In the genomic region with DNA sequence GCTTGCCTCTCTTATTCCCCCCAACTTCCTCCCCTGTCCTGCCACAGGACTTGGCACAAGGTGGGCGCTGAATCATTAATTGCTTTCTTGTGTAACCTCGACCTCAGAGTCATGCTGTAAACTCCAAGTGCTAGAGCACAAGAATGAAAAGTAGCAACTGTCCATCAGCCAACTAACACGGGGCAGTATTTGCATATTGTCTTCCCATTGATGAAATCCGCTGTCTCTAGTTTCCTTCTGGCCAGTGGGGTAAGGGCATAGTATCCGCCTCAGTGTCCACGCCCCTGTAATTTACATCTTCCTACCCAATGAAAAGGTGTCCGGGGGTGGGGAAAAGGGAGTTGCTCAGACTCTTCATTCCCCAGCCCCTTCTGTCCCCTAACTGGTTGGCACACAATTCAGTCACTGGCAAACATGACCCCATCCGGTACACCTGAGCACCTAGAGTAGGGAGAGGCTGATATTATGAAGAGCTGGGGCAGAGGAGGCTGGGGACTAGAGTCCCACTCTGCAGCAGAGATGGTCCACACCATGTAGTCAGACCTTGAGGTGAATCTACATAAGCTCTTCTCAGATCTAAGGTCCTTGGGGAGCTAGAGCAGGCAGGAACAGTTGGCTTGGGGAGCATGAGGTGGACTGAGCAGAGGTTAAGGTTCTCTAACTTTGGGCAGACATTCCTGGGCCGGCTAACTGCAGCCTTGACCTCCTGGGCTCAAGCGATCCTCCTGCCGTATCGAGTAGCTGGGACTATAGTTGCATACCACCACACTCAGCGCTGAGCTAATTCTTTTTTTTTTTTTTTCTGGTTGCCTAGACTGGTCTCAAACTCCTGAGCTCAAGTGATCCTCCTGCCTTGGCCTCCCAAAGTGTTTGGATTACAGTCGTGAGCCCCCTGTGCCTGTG, we compare ENCODE assay signal across 8 cellular contexts.
DNase-seq lines count a peak whose midpoint lies in the region; ATAC-seq lines count a peak whose summit lies in the region.

No MANE protein-coding gene starts in this region.

- peaks cover 7% of the 10 kb centered on the region for H3K4me1 Mint-ChIP-seq in memory B cell

- H3K27me3 Mint-ChIP-seq in memory B cell: peaks cover 8% of the 10 kb centered on the region

- no peak overlapping the region for H3K4me3 Mint-ChIP-seq in memory B cell

- H3K9me3 Mint-ChIP-seq in memory B cell: no peaks in the 10 kb centered on the region

- no peaks in the 10 kb centered on the region for H3K36me3 Mint-ChIP-seq in memory B cell

- ATAC-seq in memory B cell (ENCODE audit: low read depth): peak; percentile 37
- ATAC-seq in HG02981 (IDR thresholded peaks at IDR 0.05; ENCODE audit: unreplicated experiment): no peak
- no peak for ATAC-seq in GM18858 (IDR thresholded peaks at IDR 0.05; ENCODE audit: unreplicated experiment)

- DNase-seq in EL: peak; percentile 69
- DNase-seq in NCI-H1436 treated with DMSO at 0.1 percent for 48 hours (lab: John Stamatoyannopoulos, UW): peak; percentile 74
- DNase-seq in astrocyte of the hippocampus (ENCODE audit: low read depth, low spot score): peak; percentile 49
- no peak for DNase-seq in memory B cell (ENCODE audit: low spot score in 2 of 2)
- DNase-seq in NCI-H2171 treated with DMSO at 0.1 percent for 48 hours (lab: John Stamatoyannopoulos, UW): no peak
- no peak for DNase-seq in effector CD4-positive, alpha-beta T cell

- no peak overlapping the region for H3K27ac Mint-ChIP-seq in memory B cell

Comparison
In these comparisons a context has a peak if more than half of its experiments do, and no peak if none do; other contexts are left out.
1. DNase-seq: peak in EL (single experiment), NCI-H1436 treated with DMSO at 0.1 percent for 48 hours (single experiment) and astrocyte of the hippocampus (single experiment); none in memory B cell (0 of 2), NCI-H2171 treated with DMSO at 0.1 percent for 48 hours (single experiment) and effector CD4-positive, alpha-beta T cell (single experiment).